3 cellular contexts compared by ENCODE assay signal in genomic region chr17:8084250-8084649, GRCh38.
TF ChIP-seq lines count a peak whose summit lies in the region.

No MANE protein-coding gene starts in this region.

TF ChIP-seq in A549, 52 proteins besides CTCF, POLR2A, EP300 and RAD21 (continues in another document):
- TF ChIP-seq RARB (CRISPR knock-in tag; IDR thresholded peaks at IDR 0.05) (no peak), PHF8 (IDR thresholded peaks at IDR 0.05; ENCODE audit: borderline replicate concordance, low read depth) (no peak), CHD2 (IDR thresholded peaks at IDR 0.05; ENCODE audit: low read length, partially characterized antibody) (no peak), FOSB (CRISPR knock-in tag; IDR thresholded peaks at IDR 0.05) (no peak), KDM1A (IDR thresholded peaks at IDR 0.05; ENCODE audit: low read depth) (no peak), MAFK (IDR thresholded peaks at IDR 0.05; ENCODE audit: partially characterized antibody) (no peak), RCOR1 (IDR thresholded peaks at IDR 0.05; ENCODE audit: low read depth, low read length) (no peak), REST (IDR thresholded peaks at IDR 0.05) (no peak), PBX3 (IDR thresholded peaks at IDR 0.05) (no peak), TFCP2L1 (CRISPR knock-in tag; IDR thresholded peaks at IDR 0.05) (no peak), ATOH8 (CRISPR knock-in tag; IDR thresholded peaks at IDR 0.05; ENCODE audit: low read depth) (no peak)
- TF ChIP-seq, protein P1, sequence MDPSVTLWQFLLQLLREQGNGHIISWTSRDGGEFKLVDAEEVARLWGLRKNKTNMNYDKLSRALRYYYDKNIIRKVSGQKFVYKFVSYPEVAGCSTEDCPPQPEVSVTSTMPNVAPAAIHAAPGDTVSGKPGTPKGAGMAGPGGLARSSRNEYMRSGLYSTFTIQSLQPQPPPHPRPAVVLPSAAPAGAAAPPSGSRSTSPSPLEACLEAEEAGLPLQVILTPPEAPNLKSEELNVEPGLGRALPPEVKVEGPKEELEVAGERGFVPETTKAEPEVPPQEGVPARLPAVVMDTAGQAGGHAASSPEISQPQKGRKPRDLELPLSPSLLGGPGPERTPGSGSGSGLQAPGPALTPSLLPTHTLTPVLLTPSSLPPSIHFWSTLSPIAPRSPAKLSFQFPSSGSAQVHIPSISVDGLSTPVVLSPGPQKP (IDR thresholded peaks at IDR 0.05; ENCODE audit: low read depth, low read length) = no peak

TF ChIP-seq in IMR-90, 13 proteins besides CTCF, POLR2A, EP300 and RAD21:
- TF ChIP-seq RFX5 (IDR thresholded peaks at IDR 0.05; ENCODE audit: low read depth, low read length) (no peak), MXI1 (IDR thresholded peaks at IDR 0.05; ENCODE audit: borderline replicate concordance, low read depth, low read length) (no peak), CEBPB (IDR thresholded peaks at IDR 0.05; ENCODE audit: low read depth, low read length) (no peak), USF2 (IDR thresholded peaks at IDR 0.05; ENCODE audit: low read depth, low read length) (no peak)

TF ChIP-seq in H1, 55 proteins besides CTCF, POLR2A, EP300 and RAD21:
- no peak for TF ChIP-seq POLR2AphosphoS5 (IDR thresholded peaks at IDR 0.05; ENCODE audit: low read depth, low read length)
- TF ChIP-seq ASH2L (IDR thresholded peaks at IDR 0.05; ENCODE audit: low read length) = no peak
- no peak for TF ChIP-seq TBP (IDR thresholded peaks at IDR 0.05; ENCODE audit: low read depth, low read length)
- TF ChIP-seq SIN3A (conservative IDR thresholded peaks at IDR 0.05 in 1 of 2, IDR thresholded peaks at IDR 0.05 in 1 of 2; ENCODE audit: low read depth in 1 of 2, low read length in 2 of 2) = no peak
- no peak for TF ChIP-seq CREB1 (IDR thresholded peaks at IDR 0.05)
- TF ChIP-seq ZNF274 (IDR thresholded peaks at IDR 0.05; ENCODE audit: borderline replicate concordance, extremely low read depth, low read length) = no peak
- TF ChIP-seq SP1 (IDR thresholded peaks at IDR 0.05; ENCODE audit: low read depth, low read length) = no peak
- no peak for TF ChIP-seq BCL11A (IDR thresholded peaks at IDR 0.05; ENCODE audit: low read depth in 2 of 2, low read length in 2 of 2)
